Comparison of ENCODE assay signal across 20 cellular contexts in the genomic region with DNA sequence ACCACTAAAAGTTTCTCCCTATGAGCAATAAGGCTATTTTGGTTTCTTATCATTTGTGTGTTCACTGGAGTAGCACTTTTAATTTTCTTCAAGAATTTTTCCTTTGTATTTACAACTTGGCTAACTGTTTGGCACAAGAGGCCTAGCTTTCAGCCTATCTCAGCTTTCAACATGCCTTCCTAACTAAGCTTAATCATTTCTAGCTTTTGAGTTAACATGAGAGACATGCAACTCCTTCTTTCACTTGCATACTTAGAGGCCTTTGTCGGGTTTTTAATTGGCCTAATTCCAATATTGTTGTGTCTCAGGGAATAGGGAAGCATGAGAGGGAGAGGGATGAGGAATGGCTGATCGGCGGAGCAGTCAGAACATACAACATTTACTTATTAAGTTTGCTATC.
"Had no signal": no experiment of that assay in that cellular context is flagged by ENCODE, and none has a peak within 500 bp of the region (broad histone marks: within the 10 kb centered on the region; RNA-seq: fewer than 3 reads in every experiment).

No MANE protein-coding gene starts in this region.

- H3K27ac ChIP-seq: coronary artery, foreskin keratinocyte, heart right ventricle, right lobe of liver, transverse colon had no signal

- H3K9me3 ChIP-seq: heart right ventricle, mucosa of descending colon, right lobe of liver, transverse colon had no signal

- H3K4me1 Mint-ChIP-seq: activated CD4-positive, alpha-beta memory T cell treated with anti-CD3 and anti-CD28 coated beads, Interleukin-2, amount 10 ng/mL, durations not matched to agents 7 days and 5 days; activated naive CD8-positive, alpha-beta T cell treated with anti-CD3 and anti-CD28 coated beads for 36 hours; natural killer cell; stimulated activated naive B cell treated with anti-CD40 and anti-IgM and Interleukin-4, amounts not matched to agents 10 μg/mL and 1 μg/mL and 100 μg/mL, for 72 hours had no signal

- H3K27me3 ChIP-seq: foreskin keratinocyte, right lobe of liver, transverse colon had no signal

- H3K9me3 Mint-ChIP-seq: activated CD4-positive, alpha-beta memory T cell treated with anti-CD3 and anti-CD28 coated beads, Interleukin-2, amount 10 ng/mL, durations not matched to agents 7 days and 5 days; activated naive CD8-positive, alpha-beta T cell treated with anti-CD3 and anti-CD28 coated beads for 36 hours; natural killer cell had no signal

- H3K36me3 Mint-ChIP-seq: activated naive CD8-positive, alpha-beta T cell treated with anti-CD3 and anti-CD28 coated beads for 36 hours; natural killer cell; stimulated activated naive B cell treated with anti-CD40 and anti-IgM and Interleukin-4, amounts not matched to agents 10 μg/mL and 1 μg/mL and 100 μg/mL, for 72 hours had no signal

- H3K4me3 ChIP-seq: coronary artery, heart right ventricle, lung, mucosa of descending colon, right lobe of liver, transverse colon had no signal

- DNase-seq: activated CD4-positive, alpha-beta memory T cell treated with anti-CD3 and anti-CD28 coated beads, Interleukin-2, amount 10 ng/mL, durations not matched to agents 7 days and 5 days; activated CD4-positive, alpha-beta T cell treated with anti-CD3 and anti-CD28 coated beads for 1 hour; activated gamma-delta T cell treated with Interleukin-2 at 50 U/mL for 16 hours; activated naive CD8-positive, alpha-beta T cell treated with anti-CD3 and anti-CD28 coated beads for 36 hours; activated T-cell treated with anti-CD3 and anti-CD28 coated beads, Interleukin-2, amount 50 U/mL, for 72 hours; aorta; central memory CD4-positive, alpha-beta T cell; effector CD4-positive, alpha-beta T cell; foreskin keratinocyte; heart right ventricle; mucosa of descending colon; natural killer cell; nucleus accumbens; right lobe of liver; stimulated activated CD4-positive, alpha-beta T cell treated with anti-CD3 and anti-CD28 coated beads, Interleukin-2, amount 100 ng/mL, for 24 hours; stimulated activated naive B cell treated with anti-CD40 and anti-IgM and Interleukin-4, amounts not matched to agents 10 μg/mL and 1 μg/mL and 100 μg/mL, for 72 hours; T-helper 9 cell; transverse colon had no signal

- H3K4me3 Mint-ChIP-seq: activated CD4-positive, alpha-beta memory T cell treated with anti-CD3 and anti-CD28 coated beads, Interleukin-2, amount 10 ng/mL, durations not matched to agents 7 days and 5 days; activated naive CD8-positive, alpha-beta T cell treated with anti-CD3 and anti-CD28 coated beads for 36 hours; activated T-cell treated with anti-CD3 and anti-CD28 coated beads, Interleukin-2, amount 50 U/mL, for 72 hours; natural killer cell; stimulated activated naive B cell treated with anti-CD40 and anti-IgM and Interleukin-4, amounts not matched to agents 10 μg/mL and 1 μg/mL and 100 μg/mL, for 72 hours had no signal

- H3K27ac Mint-ChIP-seq: activated CD4-positive, alpha-beta memory T cell treated with anti-CD3 and anti-CD28 coated beads, Interleukin-2, amount 10 ng/mL, durations not matched to agents 7 days and 5 days; activated naive CD8-positive, alpha-beta T cell treated with anti-CD3 and anti-CD28 coated beads for 36 hours; activated T-cell treated with anti-CD3 and anti-CD28 coated beads, Interleukin-2, amount 50 U/mL, for 72 hours; natural killer cell; stimulated activated naive B cell treated with anti-CD40 and anti-IgM and Interleukin-4, amounts not matched to agents 10 μg/mL and 1 μg/mL and 100 μg/mL, for 72 hours had no signal

- H3K27me3 Mint-ChIP-seq: activated CD4-positive, alpha-beta memory T cell treated with anti-CD3 and anti-CD28 coated beads, Interleukin-2, amount 10 ng/mL, durations not matched to agents 7 days and 5 days; activated naive CD8-positive, alpha-beta T cell treated with anti-CD3 and anti-CD28 coated beads for 36 hours had no signal

- ATAC-seq: activated T-cell treated with anti-CD3 and anti-CD28 coated beads, Interleukin-2, amount 50 U/mL, for 72 hours; foreskin keratinocyte; heart right ventricle; mucosa of descending colon; natural killer cell; right lobe of liver; stimulated activated naive B cell treated with anti-CD40 and anti-IgM and Interleukin-4, amounts not matched to agents 10 μg/mL and 1 μg/mL and 100 μg/mL, for 72 hours had no signal

- H3K36me3 ChIP-seq: heart right ventricle, right lobe of liver, transverse colon had no signal

- H3K4me1 ChIP-seq: foreskin keratinocyte, right lobe of liver, transverse colon had no signal
